Comparison of ENCODE assay signal across 8 cellular contexts in genomic region chr9:96619491-96620154, GRCh38. TPM values are rescaled to one million over a fixed set of nuclear protein-coding genes. Genes with fewer than 3 reads are reported as not detected.
DNase-seq lines count a peak whose midpoint lies in the region; ATAC-seq and TF ChIP-seq lines count a peak whose summit lies in the region.

Gene CDC14B, minus strand, starts transcription at chr9:96619843. Its CDS starts 465 bp downstream, at chr9:96619378.

- peak within 1 kb of the TSS; percentile 98 for H3K4me3 ChIP-seq in ascending aorta
- peak within 1 kb of the TSS; percentile 94 for H3K4me3 ChIP-seq in right cardiac atrium (ENCODE audit: low read length)
- H3K4me3 ChIP-seq in transverse colon, result peak within 1 kb of the TSS; percentile 71 to 90 (median 84)

- no peaks in the 10 kb centered on the region for H3K27me3 ChIP-seq in ascending aorta
- no peaks in the 10 kb centered on the region for H3K27me3 ChIP-seq in right cardiac atrium (ENCODE audit: control insufficient read depth, insufficient read depth)
- H3K27me3 ChIP-seq in transverse colon, result peaks cover 13% of the 10 kb centered on the region

- peak within 1 kb of the TSS; percentile 91 to 93 for H3K27ac ChIP-seq in ascending aorta
- peak within 1 kb of the TSS; percentile 68 for H3K27ac ChIP-seq in right cardiac atrium (ENCODE audit: low read length)
- H3K27ac ChIP-seq in transverse colon, result peak within 1 kb of the TSS; percentile 74 to 81 (median 80)

- peak in 1 of 3 experiments; percentile 37 for TF ChIP-seq CTCF in ascending aorta (IDR thresholded peaks at IDR 0.05)
- no peak for TF ChIP-seq CTCF in transverse colon (IDR thresholded peaks at IDR 0.05)

- no peaks in the 10 kb centered on the region for H3K9me3 ChIP-seq in ascending aorta
- H3K9me3 ChIP-seq in right cardiac atrium (ENCODE audit: control insufficient read depth, low read length), result no peaks in the 10 kb centered on the region
- no peaks in the 10 kb centered on the region for H3K9me3 ChIP-seq in transverse colon

- DNase-seq in A172 (ENCODE audit: low spot score), result peak; percentile 95
- peak; percentile 86 for DNase-seq in NCI-H1105 treated with DMSO at 0.1 percent for 48 hours (lab: John Stamatoyannopoulos, UW)
- peak; percentile 37 for DNase-seq in T-helper 9 cell
- DNase-seq in ascending aorta (ENCODE audit: low spot score in 2 of 2), result peak; percentile 77 to 95
- DNase-seq in right cardiac atrium, result peak; percentile 92 to 96 (median 94)
- DNase-seq in posterior vena cava (ENCODE audit: low spot score), result peak; percentile 92
- peak; percentile 94 for DNase-seq in transverse colon

- in situ Hi-C loops in transverse colon (cut with MboI; ENCODE audit: low pct_ligation_motif_present in 1 of 4, low pct_unique_long_range_greater_than_20kb in 1 of 4, low sequenced_read_pairs in 3 of 4), result loop anchor here in 1 of 4 donors (10.0 kb wide), 1 partner anchor 175 kb away; no protein-coding TSS in a partner anchor

- intact Hi-C loops in ascending aorta (cut with DNase I) (loop anchor here (1.0 to 10.0 kb wide), 7 partner anchors 35 to 1112 kb away; partner anchors contain the start of genes SLC35D2 and ZNF367), right cardiac atrium (cut with DNase I) (no loop called here), posterior vena cava (cut with DNase I) (no loop called here), transverse colon (cut with DNase I; ENCODE audit: low total_unique reads) (loop anchor here (10.0 kb wide), 1 partner anchor 165 kb away; the partner anchor contains the start of gene HABP4)

- 1% methylated on average over 66 of the region's 66 CpGs for WGBS in right cardiac atrium
- WGBS in transverse colon (ENCODE audit: low coverage in 1 of 2), 2 donors, result 0 to 3% methylated on average over 1 to 38 of the region's 66 CpGs

- ATAC-seq in GM19397 (IDR thresholded peaks at IDR 0.05; ENCODE audit: unreplicated experiment), result peak; percentile 66
- ATAC-seq in right cardiac atrium, result peak; percentile 83 to 85

- TF ChIP-seq EP300 in transverse colon (IDR thresholded peaks at IDR 0.05; ENCODE audit: low read depth), result no peak

- TF ChIP-seq POLR2A in transverse colon (IDR thresholded peaks at IDR 0.05), result no peak

- H3K36me3 ChIP-seq in ascending aorta (no peaks in the 10 kb centered on the region), transverse colon (no peaks in the 10 kb centered on the region)

- H3K4me1 ChIP-seq in ascending aorta (no peaks in the 10 kb centered on the region), right cardiac atrium (ENCODE audit: control insufficient read depth, insufficient read depth, low read length) (no peaks in the 10 kb centered on the region), transverse colon (peaks cover 0 to 14% (median 9%) of the 10 kb centered on the region in 4 donors)

RNA-seq across cellular contexts. Expression of gene CDC14B, which starts in this region (rescaled TPM):
- total RNA-seq in A172 (2014; rRNA removed; shearing (Covaris generic)), result 24.0 and 27.1 TPM in 2 replicates
- 47.8 TPM for total RNA-seq in ascending aorta
- total RNA-seq in right cardiac atrium, result 10 to 100 TPM; 14.4 to 15.7 (median 15.4) TPM
- polyA plus RNA-seq in right cardiac atrium, result 5.9 TPM
- total RNA-seq in posterior vena cava, result 10 to 100 TPM; 24.4 to 31.2 TPM
- 10 to 100 TPM; 18.0 to 22.3 (median 20.9) TPM for total RNA-seq in transverse colon

Comparison
In these comparisons a context has a peak if more than half of its experiments do, and no peak if none do; other contexts are left out.
1. Peak in every context shown above with its lines: DNase-seq, ATAC-seq, H3K4me3 ChIP-seq and H3K27ac ChIP-seq.
2. DNase-seq: peak in every context shown above with its lines; median percentile 95 in A172; 94 in right cardiac atrium; 94 in transverse colon; 92 in posterior vena cava; 86 in NCI-H1105 treated with DMSO at 0.1 percent for 48 hours; 86 in ascending aorta; 37 in T-helper 9 cell.
3. intact Hi-C loops: an anchor here in ascending aorta (1.0 to 10.0 kb wide) and transverse colon (10.0 kb wide); none called in right cardiac atrium and posterior vena cava.